In genomic region chr15:87493803-87494202, GRCh38 we compare ENCODE assay signal across 27 cellular contexts.
"Had no signal": no experiment of that assay in that cellular context is flagged by ENCODE, and none has a peak within 500 bp of the region (broad histone marks: within the 10 kb centered on the region; RNA-seq: fewer than 3 reads in every experiment).

No MANE protein-coding gene starts in this region.

- H3K36me3 ChIP-seq: brain microvascular endothelial cell, esophagus squamous epithelium, heart right ventricle, WERI-Rb-1 had no signal

- H3K4me3 ChIP-seq: esophagus squamous epithelium, heart right ventricle had no signal

- H3K27me3 ChIP-seq: brain microvascular endothelial cell, esophagus squamous epithelium, heart right ventricle had no signal

- H3K9me3 ChIP-seq: esophagus squamous epithelium had no signal

- DNase-seq: activated B cell treated with CpG ODN at 0.5 μM for 24 hours; activated CD4-positive, alpha-beta T cell treated with anti-CD3 and anti-CD28 coated beads for 48 hours; activated CD4-positive, alpha-beta T cell treated with anti-CD3 and anti-CD28 coated beads, Interleukin-2, amount 50 U/mL, for 1 hour; activated CD4-positive, alpha-beta T cell treated with anti-CD3 and anti-CD28 coated beads, Interleukin-2, amount 50 U/mL, for 48 hours; activated CD8-positive, alpha-beta memory T cell treated with anti-CD3 and anti-CD28 coated beads for 24 hours; activated CD8-positive, alpha-beta T cell treated with anti-CD3 and anti-CD28 coated beads for 36 hours; activated effector memory CD4-positive, alpha-beta T cell treated with Interleukin-2 at 50 U/mL for 16 hours; activated gamma-delta T cell treated with Interleukin-2 at 50 U/mL for 16 hours; activated naive CD4-positive, alpha-beta T cell treated with anti-CD3 and anti-CD28 coated beads, Interleukin-2, amount 50 U/mL, for 16 hours; activated naive CD4-positive, alpha-beta T cell treated with Interleukin-2 at 50 U/mL for 16 hours; activated T-cell treated with anti-CD3 and anti-CD28 coated beads, Interleukin-2, amount 50 U/mL, for 4 hours; amniotic stem cell; anterior cingulate cortex; brain microvascular endothelial cell; caudate nucleus; cortex of kidney; dermis blood vessel endothelial cell; effector CD4-positive, alpha-beta T cell; effector memory CD8-positive, alpha-beta T cell; esophagus squamous epithelium; heart right ventricle; T-cell; T1000; WERI-Rb-1 had no signal

- H3K27ac ChIP-seq: brain microvascular endothelial cell, epithelial cell of prostate, esophagus squamous epithelium, WERI-Rb-1 had no signal

- H3K4me1 ChIP-seq: esophagus squamous epithelium had no signal

- ATAC-seq: activated CD4-positive, CD25-positive, alpha-beta regulatory T cell treated with anti-CD3 and anti-CD28 coated beads, Interleukin-2, amount 50 U/mL, for 24 hours; activated CD8-positive, alpha-beta T cell treated with anti-CD3 and anti-CD28 coated beads for 36 hours; activated T-cell treated with anti-CD3 and anti-CD28 coated beads, Interleukin-2, amount 50 U/mL, for 4 hours; activated T-helper 17 cell treated with anti-CD3 and anti-CD28 coated beads, Interleukin-2, amount 50 U/mL, for 72 hours; effector memory CD8-positive, alpha-beta T cell; heart right ventricle; T-cell had no signal
